13 cellular contexts compared by ENCODE assay signal in the genomic region with DNA sequence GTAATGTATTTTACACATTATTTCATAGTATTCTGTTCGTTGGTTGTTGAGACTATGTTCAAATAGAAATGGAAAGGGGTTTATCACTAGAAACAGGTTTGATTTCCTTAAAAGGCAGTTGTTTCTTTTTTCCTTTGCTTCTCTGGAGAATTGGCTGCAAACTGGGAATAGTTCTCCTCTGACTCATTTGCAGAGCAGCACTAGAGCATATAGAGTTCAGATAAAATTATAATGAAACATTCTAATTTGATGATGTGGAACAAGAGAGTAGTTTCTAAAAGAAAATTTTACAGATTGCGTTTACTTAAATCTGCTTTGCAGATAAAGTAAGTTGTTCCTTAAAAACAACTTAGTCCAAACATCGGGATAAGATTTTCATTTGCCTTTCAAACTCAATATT. TPM values are rescaled to one million over a fixed set of nuclear protein-coding genes. Genes with fewer than 3 reads are reported as not detected.
DNase-seq lines count a peak whose midpoint lies in the region; ATAC-seq lines count a peak whose summit lies in the region.
"Had no signal": no experiment of that assay in that cellular context is flagged by ENCODE, and none has a peak within 500 bp of the region (broad histone marks: within the 10 kb centered on the region; RNA-seq: fewer than 3 reads in every experiment).

No MANE protein-coding gene starts in this region.

- no peak overlapping the region for H2BK120ac ChIP-seq in mesenchymal stem cell (ENCODE audit: low read depth, low read length)

- H3K27me3 ChIP-seq in HUES6 (ENCODE audit: control insufficient read depth, insufficient read depth, low read length) (no peaks in the 10 kb centered on the region), mesenchymal stem cell (ENCODE audit: control insufficient read depth in 1 of 2, insufficient read depth in 1 of 2, low read length in 2 of 2) (no peaks in the 10 kb centered on the region)
- H3K27me3 ChIP-seq: BLaER1 treated with 17β-estradiol and CSF1 and Interleukin-3, amounts not matched to agents 10 nM and 100 nM had no signal

- no peak overlapping the region for H3K4me3 ChIP-seq in HUES6 (ENCODE audit: low read depth, low read length)
- peak overlapping the region in 1 of 2 experiments; percentile 61 for H3K4me3 ChIP-seq in mesenchymal stem cell (ENCODE audit: insufficient read depth in 1 of 2, low read depth in 1 of 2, low read length in 2 of 2)
- H3K4me3 ChIP-seq: BLaER1 treated with 17β-estradiol and CSF1 and Interleukin-3, amounts not matched to agents 10 nM and 100 nM had no signal

- H3K9ac ChIP-seq in HUES6 (ENCODE audit: low read length) (no peak overlapping the region), mesenchymal stem cell (ENCODE audit: low read length) (peak overlapping the region; percentile 85)
- H3K9ac ChIP-seq: BLaER1 treated with 17β-estradiol and CSF1 and Interleukin-3, amounts not matched to agents 10 nM and 100 nM had no signal

- WGBS in mesenchymal stem cell, result 7% methylated on average over 2 of the region's 3 CpGs

- no peaks in the 10 kb centered on the region for H3K9me3 ChIP-seq in HUES6 (ENCODE audit: control insufficient read depth, insufficient read depth, low read depth, low read length)
- H3K9me3 ChIP-seq in mesenchymal stem cell (ENCODE audit: control insufficient read depth, low read length), result no peaks in the 10 kb centered on the region
- H3K9me3 ChIP-seq: BLaER1 treated with 17β-estradiol and CSF1 and Interleukin-3, amounts not matched to agents 10 nM and 100 nM had no signal

- H2AFZ ChIP-seq in mesenchymal stem cell (ENCODE audit: low read depth, low read length), result no peak overlapping the region

- H2BK5ac ChIP-seq in mesenchymal stem cell (ENCODE audit: low read depth, low read length, poor library complexity, severe bottlenecking), result no peak overlapping the region

- H4K8ac ChIP-seq in mesenchymal stem cell (ENCODE audit: low read length), result no peak overlapping the region

- peak; percentile 82 for DNase-seq in A172 (ENCODE audit: low spot score)
- peak; percentile 2 to 69 for DNase-seq in dermis microvascular lymphatic vessel endothelial cell (ENCODE audit: low read depth in 2 of 2)
- peak; percentile 69 for DNase-seq in mesenchymal stem cell
- no peak for DNase-seq in NCI-H1930 (lab: John Stamatoyannopoulos, UW)
- DNase-seq in globus pallidus (ENCODE audit: low spot score), result no peak
- DNase-seq in NCI-H128 (lab: John Stamatoyannopoulos, UW; ENCODE audit: unreplicated experiment), result no peak
- DNase-seq: GOT3, KBM-7, NCI-H748 treated with DMSO at 0.1 percent for 48 hours had no signal

- 0 out of 2 replicates have a peak overlapping the region, but pooled peaks have one; percentile 69 for H3K27ac ChIP-seq in HUES6 (ENCODE audit: low read depth, low read length)
- H3K27ac ChIP-seq in mesenchymal stem cell (ENCODE audit: low read length, poor library complexity, severe bottlenecking), result peak overlapping the region; percentile 47
- H3K27ac ChIP-seq: BLaER1 treated with 17β-estradiol and CSF1 and Interleukin-3, amounts not matched to agents 10 nM and 100 nM; VCaP had no signal

- no peak overlapping the region for H2AK5ac ChIP-seq in mesenchymal stem cell (ENCODE audit: low read length, severe bottlenecking)

- H2BK15ac ChIP-seq in mesenchymal stem cell (ENCODE audit: low read depth, poor library complexity, severe bottlenecking), result no peak overlapping the region

- no peak overlapping the region for H3K23ac ChIP-seq in mesenchymal stem cell (ENCODE audit: low read length in 2 of 2)

- no peak overlapping the region for H2BK12ac ChIP-seq in mesenchymal stem cell (ENCODE audit: low read length in 2 of 2)

- H3K4me1 ChIP-seq in HUES6 (ENCODE audit: control insufficient read depth, insufficient read depth, low read length), result peaks cover 3% of the 10 kb centered on the region
- H3K4me1 ChIP-seq in mesenchymal stem cell (ENCODE audit: control insufficient read depth, insufficient read depth, low read depth, low read length), result peaks cover 3% of the 10 kb centered on the region

- H4K91ac ChIP-seq in mesenchymal stem cell (ENCODE audit: low read length), result no peak overlapping the region

- H3K18ac ChIP-seq in mesenchymal stem cell (ENCODE audit: low read depth in 1 of 2, low read length in 2 of 2), result no peak overlapping the region

- no peak overlapping the region for H3K14ac ChIP-seq in mesenchymal stem cell (ENCODE audit: low read length in 2 of 2)

- no peak overlapping the region for H3K4ac ChIP-seq in mesenchymal stem cell (ENCODE audit: low read depth in 1 of 2, low read length in 2 of 2)

- no peak overlapping the region for H3K4me2 ChIP-seq in mesenchymal stem cell (ENCODE audit: low read length, poor library complexity, severe bottlenecking)
- H3K4me2 ChIP-seq: BLaER1 treated with 17β-estradiol and CSF1 and Interleukin-3, amounts not matched to agents 10 nM and 100 nM had no signal

- H3K36me3 ChIP-seq in HUES6 (ENCODE audit: control insufficient read depth, insufficient read depth, low read length) (no peaks in the 10 kb centered on the region), mesenchymal stem cell (ENCODE audit: control insufficient read depth in 1 of 2, insufficient read depth in 2 of 2, low read depth in 1 of 2, low read length in 2 of 2) (no peaks in the 10 kb centered on the region)
- H3K36me3 ChIP-seq: BLaER1 treated with 17β-estradiol and CSF1 and Interleukin-3, amounts not matched to agents 10 nM and 100 nM had no signal

- no peaks in the 10 kb centered on the region for H3K79me1 ChIP-seq in mesenchymal stem cell (replicated peaks; ENCODE audit: low read length, poor library complexity, severe bottlenecking)

- ATAC-seq in HG03354 (IDR thresholded peaks at IDR 0.05; ENCODE audit: poor library complexity, severe bottlenecking, unreplicated experiment), result no peak

RNA-seq across cellular contexts. Expression of a gene that starts 29.7 kb away (rescaled TPM):
- 0.07 and 0.10 TPM in 2 replicates for total RNA-seq in A172 (2014; rRNA removed; shearing (Covaris generic))
- under 0.01 TPM in 2 replicates for total RNA-seq in dermis microvascular lymphatic vessel endothelial cell
- 3.2 TPM for polyA plus RNA-seq in mesenchymal stem cell (2013, experiment 1 of 2)
- 3.1 TPM for polyA plus RNA-seq in mesenchymal stem cell (2013, experiment 2 of 2)

Comparison
In these comparisons a context has a peak if more than half of its experiments do, and no peak if none do; other contexts are left out.
1. DNase-seq: peak in A172 (single experiment), dermis microvascular lymphatic vessel endothelial cell (2 of 2) and mesenchymal stem cell (single experiment); none in NCI-H1930 (0 of 2), globus pallidus (single experiment) and NCI-H128 (single experiment).